ENCODE assay signal across 29 cellular contexts in the genomic region with DNA sequence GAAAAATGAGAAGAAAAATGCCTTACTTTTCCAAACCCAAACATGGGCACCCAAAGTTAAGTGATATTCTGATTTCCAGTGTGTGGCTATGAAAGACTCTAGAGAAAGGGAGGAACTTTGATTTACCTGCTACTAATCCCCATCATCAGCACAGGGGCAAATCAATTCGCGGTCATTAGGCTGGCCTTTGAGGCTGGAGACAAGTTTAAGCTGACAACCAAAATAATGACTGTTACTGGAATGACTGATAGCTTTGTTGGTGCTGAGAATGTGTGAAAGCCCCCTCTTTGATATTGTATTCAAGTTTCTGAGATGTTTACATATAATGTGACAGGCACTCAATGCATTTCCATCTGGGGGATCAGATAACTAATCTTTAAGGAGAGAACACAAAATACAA. TPM values are rescaled to one million over a fixed set of nuclear protein-coding genes. Genes with fewer than 3 reads are reported as not detected.
"Had no signal": no experiment of that assay in that cellular context is flagged by ENCODE, and none has a peak within 500 bp of the region (broad histone marks: within the 10 kb centered on the region; RNA-seq: fewer than 3 reads in every experiment).

No MANE protein-coding gene starts in this region.

- H3K4me3 ChIP-seq: pancreas, prostate gland, right atrium auricular region, skin epidermis, smooth muscle cell, spleen, suprapubic skin, testis, tibial artery, transverse colon, upper lobe of right lung, uterus had no signal

- DNase-seq: naive thymus-derived CD8-positive, alpha-beta T cell; nucleus accumbens; pancreas; retina; spleen; stimulated activated CD4-positive, alpha-beta T cell treated with anti-CD3 and anti-CD28 coated beads, Interleukin-12 subunit alpha, Interleukin-12 subunit beta, amount 100 ng/mL, for 4 hours; stimulated activated CD4-positive, alpha-beta T cell treated with anti-CD3 and anti-CD28 coated beads, Interleukin-1b, Interleukin-23, amount 100 ng/mL, for 48 hours; stimulated activated CD4-positive, alpha-beta T cell treated with anti-CD3 and anti-CD28 coated beads, Interleukin-4, amount 100 ng/mL, for 1 hour; stimulated activated CD4-positive, alpha-beta T cell treated with anti-CD3 and anti-CD28 coated beads, Interleukin-4, amount 100 ng/mL, for 4 hours; stimulated activated CD8-positive, alpha-beta memory T cell treated with anti-CD3 and anti-CD28 coated beads, Interleukin-4, amount 100 ng/mL, for 48 hours; stimulated activated naive CD4-positive, alpha-beta T cell; stimulated activated naive CD8-positive, alpha-beta T cell treated with anti-CD3 and anti-CD28 coated beads, Interleukin-15, amount 100 ng/mL, for 72 hours; stimulated activated naive CD8-positive, alpha-beta T cell treated with anti-CD3 and anti-CD28 coated beads, Interleukin-15, Interleukin-2, amounts not matched to agents 100 U/mL and 50 U/mL, for 24 hours; substantia nigra; testis; tibial artery; transverse colon; upper lobe of right lung; uterus had no signal

- H3K4me2 ChIP-seq: smooth muscle cell had no signal

- H3K9me3 ChIP-seq: neutrophil, pancreas, prostate gland, right atrium auricular region, spleen, suprapubic skin, testis, tibial artery, transverse colon, upper lobe of right lung, uterus had no signal

- ATAC-seq: naive thymus-derived CD8-positive, alpha-beta T cell; natural killer cell treated with Interleukin-12 subunit alpha and Interleukin-12 subunit beta and Interleukin-15 and Interleukin-18, amount 100 ng/mL, for 72 hours; pancreas; sciatic nerve; stimulated activated memory B cell treated with anti-CD40 and anti-IgM and Interleukin-4, amounts not matched to agents 10 μg/mL and 1 μg/mL and 100 μg/mL, for 72 hours; stimulated activated naive CD8-positive, alpha-beta T cell treated with anti-CD3 and anti-CD28 coated beads, Interleukin-15, amount 100 ng/mL, for 72 hours; stimulated activated naive CD8-positive, alpha-beta T cell treated with anti-CD3 and anti-CD28 coated beads, Interleukin-15, Interleukin-2, amounts not matched to agents 100 U/mL and 50 U/mL, for 24 hours; upper lobe of right lung had no signal

- H3K27me3 ChIP-seq: neutrophil, pancreas, spleen, testis, tibial artery, transverse colon, upper lobe of right lung, uterus had no signal

- H3K4me1 ChIP-seq: pancreas, prostate gland, right atrium auricular region, spleen, suprapubic skin, testis, tibial artery, transverse colon, upper lobe of right lung, uterus had no signal

- H3K27ac ChIP-seq: neutrophil, pancreas, prostate gland, right atrium auricular region, skin epidermis, spleen, suprapubic skin, testis, tibial artery, transverse colon, upper lobe of right lung, uterus had no signal

- H3K36me3 ChIP-seq: pancreas, prostate gland, right atrium auricular region, suprapubic skin, tibial artery, transverse colon, upper lobe of right lung, uterus had no signal

RNA-seq across cellular contexts. Expression of a gene that starts 12.5 kb away (rescaled TPM):
- polyA plus RNA-seq: thymus had no signal
